In the genomic region with DNA sequence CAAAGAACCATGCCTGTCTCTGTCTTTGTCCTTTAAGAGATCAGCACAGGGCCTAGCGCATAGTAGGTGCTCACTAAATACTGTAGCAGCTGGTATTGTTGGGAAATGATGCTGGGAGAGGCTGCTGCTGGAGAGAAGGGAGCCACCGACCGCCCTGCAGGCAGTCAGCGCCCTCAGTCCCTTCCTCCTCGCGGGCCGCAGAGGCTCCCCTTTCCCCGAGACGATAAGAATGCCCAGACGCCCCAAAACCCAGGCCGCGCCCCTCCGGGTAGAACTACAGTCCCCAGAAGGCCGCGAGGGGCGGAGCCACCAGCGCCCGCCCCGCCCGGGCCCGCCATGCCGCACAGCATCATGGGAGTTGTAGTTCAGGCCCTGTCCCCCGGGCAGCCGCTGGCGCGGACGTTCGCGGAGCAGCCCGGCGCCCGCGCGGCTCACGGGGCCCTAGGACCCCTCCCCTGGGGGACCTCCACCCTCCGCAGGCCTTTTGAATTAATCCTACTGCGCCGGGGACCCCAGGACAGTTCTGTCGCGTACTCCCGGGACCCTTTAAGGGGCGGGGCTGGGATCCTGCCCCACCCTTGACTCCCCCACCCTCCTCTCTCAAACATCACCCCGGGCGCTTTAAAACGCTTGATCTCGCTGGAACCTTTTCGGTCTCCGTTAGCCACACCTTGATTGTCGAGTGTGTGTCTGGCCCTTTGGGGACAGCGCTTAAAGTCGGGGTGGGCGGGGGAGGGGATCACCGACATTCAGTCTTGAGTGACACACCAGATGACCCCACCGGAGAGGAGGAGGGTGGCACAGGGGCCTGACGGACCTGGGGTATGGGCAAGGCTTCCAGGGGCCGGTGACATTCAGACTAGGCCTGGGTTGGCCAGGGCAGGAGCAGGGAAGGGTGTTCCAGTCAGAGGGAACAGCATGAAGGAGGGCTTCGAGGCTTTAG, we compare ENCODE assay signal across 1 cellular context.
TF ChIP-seq lines count a peak whose summit lies in the region.

No MANE protein-coding gene starts in this region.

TF ChIP-seq in WTC11, 78 proteins besides CTCF, POLR2A, EP300 and RAD21 (continued from another document):
- TF ChIP-seq, protein P1, sequence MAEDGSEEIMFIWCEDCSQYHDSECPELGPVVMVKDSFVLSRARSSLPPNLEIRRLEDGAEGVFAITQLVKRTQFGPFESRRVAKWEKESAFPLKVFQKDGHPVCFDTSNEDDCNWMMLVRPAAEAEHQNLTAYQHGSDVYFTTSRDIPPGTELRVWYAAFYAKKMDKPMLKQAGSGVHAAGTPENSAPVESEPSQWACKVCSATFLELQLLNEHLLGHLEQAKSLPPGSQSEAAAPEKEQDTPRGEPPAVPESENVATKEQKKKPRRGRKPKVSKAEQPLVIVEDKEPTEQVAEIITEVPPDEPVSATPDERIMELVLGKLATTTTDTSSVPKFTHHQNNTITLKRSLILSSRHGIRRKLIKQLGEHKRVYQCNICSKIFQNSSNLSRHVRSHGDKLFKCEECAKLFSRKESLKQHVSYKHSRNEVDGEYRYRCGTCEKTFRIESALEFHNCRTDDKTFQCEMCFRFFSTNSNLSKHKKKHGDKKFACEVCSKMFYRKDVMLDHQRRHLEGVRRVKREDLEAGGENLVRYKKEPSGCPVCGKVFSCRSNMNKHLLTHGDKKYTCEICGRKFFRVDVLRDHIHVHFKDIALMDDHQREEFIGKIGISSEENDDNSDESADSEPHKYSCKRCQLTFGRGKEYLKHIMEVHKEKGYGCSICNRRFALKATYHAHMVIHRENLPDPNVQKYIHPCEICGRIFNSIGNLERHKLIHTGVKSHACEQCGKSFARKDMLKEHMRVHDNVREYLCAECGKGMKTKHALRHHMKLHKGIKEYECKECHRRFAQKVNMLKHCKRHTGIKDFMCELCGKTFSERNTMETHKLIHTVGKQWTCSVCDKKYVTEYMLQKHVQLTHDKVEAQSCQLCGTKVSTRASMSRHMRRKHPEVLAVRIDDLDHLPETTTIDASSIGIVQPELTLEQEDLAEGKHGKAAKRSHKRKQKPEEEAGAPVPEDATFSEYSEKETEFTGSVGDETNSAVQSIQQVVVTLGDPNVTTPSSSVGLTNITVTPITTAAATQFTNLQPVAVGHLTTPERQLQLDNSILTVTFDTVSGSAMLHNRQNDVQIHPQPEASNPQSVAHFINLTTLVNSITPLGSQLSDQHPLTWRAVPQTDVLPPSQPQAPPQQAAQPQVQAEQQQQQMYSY (CRISPR knock-in tag; IDR thresholded peaks at IDR 0.05) = no peak
- no peak for TF ChIP-seq TP53 (CRISPR knock-in tag; IDR thresholded peaks at IDR 0.05)
- TF ChIP-seq, protein P2, sequence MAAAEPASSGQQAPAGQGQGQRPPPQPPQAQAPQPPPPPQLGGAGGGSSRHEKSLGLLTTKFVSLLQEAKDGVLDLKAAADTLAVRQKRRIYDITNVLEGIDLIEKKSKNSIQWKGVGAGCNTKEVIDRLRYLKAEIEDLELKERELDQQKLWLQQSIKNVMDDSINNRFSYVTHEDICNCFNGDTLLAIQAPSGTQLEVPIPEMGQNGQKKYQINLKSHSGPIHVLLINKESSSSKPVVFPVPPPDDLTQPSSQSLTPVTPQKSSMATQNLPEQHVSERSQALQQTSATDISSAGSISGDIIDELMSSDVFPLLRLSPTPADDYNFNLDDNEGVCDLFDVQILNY (CRISPR knock-in tag; IDR thresholded peaks at IDR 0.05) = peak; percentile 66; the same call in 1 of the 2 replicates
- TF ChIP-seq, protein P3, sequence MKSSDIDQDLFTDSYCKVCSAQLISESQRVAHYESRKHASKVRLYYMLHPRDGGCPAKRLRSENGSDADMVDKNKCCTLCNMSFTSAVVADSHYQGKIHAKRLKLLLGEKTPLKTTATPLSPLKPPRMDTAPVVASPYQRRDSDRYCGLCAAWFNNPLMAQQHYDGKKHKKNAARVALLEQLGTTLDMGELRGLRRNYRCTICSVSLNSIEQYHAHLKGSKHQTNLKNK (CRISPR knock-in tag; IDR thresholded peaks at IDR 0.05) = no peak
- peak; percentile 59; the same call in 1 of the 2 replicates for TF ChIP-seq GTF2I (CRISPR knock-in tag; conservative IDR thresholded peaks at IDR 0.05)
